ENCODE assay signal across 8 cellular contexts in genomic region chrX:318739-319578, GRCh38. TPM values are rescaled to one million over a fixed set of nuclear protein-coding genes. Genes with fewer than 3 reads are reported as not detected.
DNase-seq lines count a peak whose midpoint lies in the region; ATAC-seq and TF ChIP-seq lines count a peak whose summit lies in the region.

A gene with protein sequence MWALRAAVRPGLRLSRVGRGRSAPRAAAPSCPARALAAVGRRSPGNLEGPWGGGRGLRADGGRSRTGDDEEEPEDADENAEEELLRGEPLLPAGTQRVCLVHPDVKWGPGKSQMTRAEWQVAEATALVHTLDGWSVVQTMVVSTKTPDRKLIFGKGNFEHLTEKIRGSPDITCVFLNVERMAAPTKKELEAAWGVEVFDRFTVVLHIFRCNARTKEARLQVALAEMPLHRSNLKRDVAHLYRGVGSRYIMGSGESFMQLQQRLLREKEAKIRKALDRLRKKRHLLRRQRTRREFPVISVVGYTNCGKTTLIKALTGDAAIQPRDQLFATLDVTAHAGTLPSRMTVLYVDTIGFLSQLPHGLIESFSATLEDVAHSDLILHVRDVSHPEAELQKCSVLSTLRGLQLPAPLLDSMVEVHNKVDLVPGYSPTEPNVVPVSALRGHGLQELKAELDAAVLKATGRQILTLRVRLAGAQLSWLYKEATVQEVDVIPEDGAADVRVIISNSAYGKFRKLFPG (minus strand): TSS chrX:318796. CDS start chrX:318787, 9 bp downstream.

- no peak for TF ChIP-seq EP300 in esophagus muscularis mucosa (IDR thresholded peaks at IDR 0.05)

- H3K27ac ChIP-seq in CD4-positive, alpha-beta memory T cell (ENCODE audit: low read depth, low read length): peak within 1 kb of the TSS; percentile 85
- H3K27ac ChIP-seq in esophagus muscularis mucosa (replicated peaks in 1 of 4): peak within 1 kb of the TSS; percentile 87 to 99 (median 98)

- H3K27me3 ChIP-seq in CD4-positive, alpha-beta memory T cell (ENCODE audit: insufficient read depth, low read length): no peaks in the 10 kb centered on the region
- peaks cover 0 to 1% (median 0%) of the 10 kb centered on the region in 4 donors for H3K27me3 ChIP-seq in esophagus muscularis mucosa

- peak in 1 of 3 experiments; percentile 13 for TF ChIP-seq CTCF in esophagus muscularis mucosa (IDR thresholded peaks at IDR 0.05)

- H3K4me3 Mint-ChIP-seq in CD4-positive, alpha-beta memory T cell: peak within 1 kb of the TSS; percentile 87 to 97 (median 94)
- H3K4me3 Mint-ChIP-seq in naive thymus-derived CD8-positive, alpha-beta T cell: peak within 1 kb of the TSS in 9 of 10 donors; percentile 86 to 95 (median 93)
- H3K4me3 Mint-ChIP-seq in stimulated activated naive CD8-positive, alpha-beta T cell treated with anti-CD3 and anti-CD28 coated beads, Interleukin-15, Interleukin-2, amounts not matched to agents 100 ng/mL and 50 ng/mL, for 24 hours: peak within 1 kb of the TSS; percentile 86

- H3K27ac Mint-ChIP-seq in CD4-positive, alpha-beta memory T cell: peak within 1 kb of the TSS; percentile 95 to 100 (median 99)
- peak within 1 kb of the TSS; percentile 90 to 100 (median 98) for H3K27ac Mint-ChIP-seq in naive thymus-derived CD8-positive, alpha-beta T cell
- peak within 1 kb of the TSS; percentile 96 for H3K27ac Mint-ChIP-seq in stimulated activated naive CD8-positive, alpha-beta T cell treated with anti-CD3 and anti-CD28 coated beads, Interleukin-15, Interleukin-2, amounts not matched to agents 100 ng/mL and 50 ng/mL, for 24 hours

- TF ChIP-seq POLR2A in esophagus muscularis mucosa (IDR thresholded peaks at IDR 0.05; ENCODE audit: low read depth): peak; percentile 37

- no peaks in the 10 kb centered on the region for H3K9me3 ChIP-seq in CD4-positive, alpha-beta memory T cell (ENCODE audit: control insufficient read depth in 1 of 2, low read length in 2 of 2)
- no peaks in the 10 kb centered on the region for H3K9me3 ChIP-seq in esophagus muscularis mucosa

- CTCF ChIA-PET in CD4-positive, alpha-beta memory T cell (lab: Charles Lee; ENCODE audit: partially characterized antibody): no interaction called here

- peaks cover 20 to 40% (median 27%) of the 10 kb centered on the region in 4 donors for H3K4me1 Mint-ChIP-seq in CD4-positive, alpha-beta memory T cell
- H3K4me1 Mint-ChIP-seq in naive thymus-derived CD8-positive, alpha-beta T cell: peaks cover 28 to 35% (median 34%) of the 10 kb centered on the region in 4 donors
- H3K4me1 Mint-ChIP-seq in stimulated activated naive CD8-positive, alpha-beta T cell treated with anti-CD3 and anti-CD28 coated beads, Interleukin-15, Interleukin-2, amounts not matched to agents 100 ng/mL and 50 ng/mL, for 24 hours (ENCODE audit: low read depth): peaks cover 29% of the 10 kb centered on the region

- POLR2A ChIA-PET in CD4-positive, alpha-beta memory T cell (lab: Charles Lee; ENCODE audit: partially characterized antibody): no interaction called here
- POLR2A ChIA-PET in naive thymus-derived CD8-positive, alpha-beta T cell (lab: Charles Lee): no interaction called here

- peak; percentile 98 to 100 (median 99) for DNase-seq in CD4-positive, alpha-beta memory T cell
- peak; percentile 81 for DNase-seq in HuH-7.5 (ENCODE audit: low spot score)
- DNase-seq in activated CD8-positive, alpha-beta memory T cell treated with anti-CD3 and anti-CD28 coated beads, Interleukin-2, amount 50 U/mL, for 24 hours (ENCODE audit: extremely low read depth): peak; percentile 98
- DNase-seq in esophagus muscularis mucosa (ENCODE audit: extremely low spot score): peak; percentile 100
- DNase-seq in naive thymus-derived CD8-positive, alpha-beta T cell: peak in 9 of 10 donors; percentile 96 to 100 (median 99)
- no peak for DNase-seq in amygdala (lab: John Stamatoyannopoulos, UW)

- H3K9me3 Mint-ChIP-seq in CD4-positive, alpha-beta memory T cell: peaks cover 0 to 11% (median 0%) of the 10 kb centered on the region in 8 donors
- peaks cover 0 to 2% (median 0%) of the 10 kb centered on the region in 9 donors for H3K9me3 Mint-ChIP-seq in naive thymus-derived CD8-positive, alpha-beta T cell
- H3K9me3 Mint-ChIP-seq in stimulated activated naive CD8-positive, alpha-beta T cell treated with anti-CD3 and anti-CD28 coated beads, Interleukin-15, Interleukin-2, amounts not matched to agents 100 ng/mL and 50 ng/mL, for 24 hours: no peaks in the 10 kb centered on the region

- H3K4me1 ChIP-seq in CD4-positive, alpha-beta memory T cell (ENCODE audit: insufficient read depth, low read length): peaks cover 41% of the 10 kb centered on the region
- peaks cover 20 to 51% (median 39%) of the 10 kb centered on the region in 4 donors for H3K4me1 ChIP-seq in esophagus muscularis mucosa

- H3K36me3 Mint-ChIP-seq in CD4-positive, alpha-beta memory T cell: peaks cover 0 to 17% of the 10 kb centered on the region in 2 donors
- H3K36me3 Mint-ChIP-seq in naive thymus-derived CD8-positive, alpha-beta T cell: peaks cover 0 to 11% (median 2%) of the 10 kb centered on the region in 3 donors
- H3K36me3 Mint-ChIP-seq in stimulated activated naive CD8-positive, alpha-beta T cell treated with anti-CD3 and anti-CD28 coated beads, Interleukin-15, Interleukin-2, amounts not matched to agents 100 ng/mL and 50 ng/mL, for 24 hours (ENCODE audit: low read depth): no peaks in the 10 kb centered on the region

- intact Hi-C loops in CD4-positive, alpha-beta memory T cell (cut with micrococcal nuclease): loop anchor here (1.0 to 5.0 kb wide), 4 partner anchors 36 to 888 kb away; no protein-coding TSS in a partner anchor
- intact Hi-C loops in esophagus muscularis mucosa (cut with DNase I): loop anchor here (2.0 to 5.0 kb wide), 2 partner anchors 37 to 68 kb away; partner anchors contain the start of genes PLCXD1 and PPP2R3B

- WGBS in esophagus muscularis mucosa: 1% methylated on average over 48 of the region's 97 CpGs

- peak; percentile 73 for ATAC-seq in GM21447 (IDR thresholded peaks at IDR 0.05; ENCODE audit: unreplicated experiment)
- peak; percentile 73 to 81 for ATAC-seq in naive thymus-derived CD8-positive, alpha-beta T cell

- H3K27me3 Mint-ChIP-seq in CD4-positive, alpha-beta memory T cell: peaks cover 2 to 4% of the 10 kb centered on the region in 2 donors
- peaks cover 0 to 2% (median 0%) of the 10 kb centered on the region in 5 donors for H3K27me3 Mint-ChIP-seq in naive thymus-derived CD8-positive, alpha-beta T cell
- no peaks in the 10 kb centered on the region for H3K27me3 Mint-ChIP-seq in stimulated activated naive CD8-positive, alpha-beta T cell treated with anti-CD3 and anti-CD28 coated beads, Interleukin-15, Interleukin-2, amounts not matched to agents 100 ng/mL and 50 ng/mL, for 24 hours

- H3K4me3 ChIP-seq in CD4-positive, alpha-beta memory T cell (ENCODE audit: low read length in 2 of 2): peak within 1 kb of the TSS; percentile 42 to 76
- peak within 1 kb of the TSS; percentile 94 to 99 (median 96) for H3K4me3 ChIP-seq in esophagus muscularis mucosa

- H3K36me3 ChIP-seq in CD4-positive, alpha-beta memory T cell (ENCODE audit: insufficient read depth, low read length): peaks cover 11% of the 10 kb centered on the region
- H3K36me3 ChIP-seq in esophagus muscularis mucosa: peaks cover 16 to 24% (median 22%) of the 10 kb centered on the region in 4 donors

RNA-seq across cellular contexts. Expression of the gene that starts here (rescaled TPM):
- total RNA-seq in CD4-positive, alpha-beta memory T cell: 10 to 100 TPM; 77.1 to 79.3 TPM
- 10 to 100 TPM; 34.8 to 49.4 TPM for polyA plus RNA-seq in CD4-positive, alpha-beta memory T cell
- 10 to 100 TPM; 31.6 to 61.4 (median 55.5) TPM for total RNA-seq in esophagus muscularis mucosa
- total RNA-seq in naive thymus-derived CD8-positive, alpha-beta T cell: 100 to 1,000 TPM in 1 of 2 experiments, 10 to 100 TPM in 1; 98.5 to 101 TPM
- polyA plus RNA-seq in naive thymus-derived CD8-positive, alpha-beta T cell: 10 to 100 TPM; 37.2 to 62.7 (median 45.6) TPM

Comparison
In these comparisons a context has a peak if more than half of its experiments do, and no peak if none do; other contexts are left out.
1. DNase-seq: peak in CD4-positive, alpha-beta memory T cell (5 of 5), HuH-7.5 (single experiment), activated CD8-positive, alpha-beta memory T cell treated with anti-CD3 and anti-CD28 coated beads, Interleukin-2, amount 50 U/mL, for 24 hours (single experiment), esophagus muscularis mucosa (single experiment) and naive thymus-derived CD8-positive, alpha-beta T cell (9 of 10); none in amygdala (0 of 56).
2. Peak in every context shown above with its lines, with median percentiles within 50 percentile points of each other: H3K27ac Mint-ChIP-seq and H3K4me3 Mint-ChIP-seq.